Comparison of ENCODE assay signal across 21 cellular contexts in genomic region chr4:186024637-186025320, GRCh38. TPM values are rescaled to one million over a fixed set of nuclear protein-coding genes. Genes with fewer than 3 reads are reported as not detected.
"Had no signal": no experiment of that assay in that cellular context is flagged by ENCODE, and none has a peak within 500 bp of the region (broad histone marks: within the 10 kb centered on the region; RNA-seq: fewer than 3 reads in every experiment).

No MANE protein-coding gene starts in this region.

- FAIRE-seq: TTC549 had no signal

- H3K27ac ChIP-seq: skin epidermis, testis, upper lobe of right lung had no signal

- H3K27me3 ChIP-seq: testis, upper lobe of right lung had no signal

- H3K4me1 ChIP-seq: testis had no signal

- H3K4me3 ChIP-seq: skin epidermis, testis, upper lobe of right lung had no signal

- H3K36me3 ChIP-seq: upper lobe of right lung had no signal

- DNase-seq: activated CD4-positive, alpha-beta memory T cell treated with anti-CD3 and anti-CD28 coated beads for 36 hours; activated CD4-positive, alpha-beta T cell treated with anti-CD3 and anti-CD28 coated beads for 36 hours; activated CD8-positive, alpha-beta memory T cell treated with anti-CD3 and anti-CD28 coated beads, Interleukin-2, amount 10 ng/mL, durations not matched to agents 7 days and 5 days; activated naive CD4-positive, alpha-beta T cell treated with anti-CD3 and anti-CD28 coated beads, Interleukin-2, amount 10 ng/mL, durations not matched to agents 7 days and 5 days; activated T-cell treated with anti-CD3 and anti-CD28 coated beads, Interleukin-2, amount 50 U/mL, for 1 hour; aorta; cortex of kidney; immature natural killer cell; left ventricle myocardium superior; natural killer cell; occipital lobe; posterior cingulate gyrus; retina; stimulated activated CD4-positive, alpha-beta T cell treated with anti-CD3 and anti-CD28 coated beads, Interleukin-15, amount 100 ng/mL, for 24 hours; stimulated activated CD4-positive, alpha-beta T cell treated with anti-CD3 and anti-CD28 coated beads, Interleukin-2, amount 100 ng/mL, for 48 hours; stimulated activated naive CD8-positive, alpha-beta T cell treated with anti-CD3 and anti-CD28 coated beads, Interleukin-15, amount 100 ng/mL, for 72 hours; testis; upper lobe of right lung had no signal

- H3K9me3 ChIP-seq: testis, upper lobe of right lung had no signal

- ATAC-seq: activated CD4-positive, alpha-beta T cell treated with anti-CD3 and anti-CD28 coated beads for 36 hours; activated CD8-positive, alpha-beta memory T cell treated with anti-CD3 and anti-CD28 coated beads, Interleukin-2, amount 10 ng/mL, durations not matched to agents 7 days and 5 days; esophagus mucosa; left ventricle myocardium superior; natural killer cell; stimulated activated naive CD8-positive, alpha-beta T cell treated with anti-CD3 and anti-CD28 coated beads, Interleukin-15, amount 100 ng/mL, for 72 hours; upper lobe of right lung had no signal

RNA-seq across cellular contexts. Expression of gene TLR3, which starts 44.2 kb away (rescaled TPM):
- total RNA-seq: activated CD4-positive, alpha-beta T cell treated with anti-CD3 and anti-CD28 coated beads for 36 hours had no signal
